In genomic region chr6:35719407-35719829, GRCh38 we compare ENCODE assay signal across 8 cellular contexts. TPM values are rescaled to one million over a fixed set of nuclear protein-coding genes. Genes with fewer than 3 reads are reported as not detected.
DNase-seq lines count a peak whose midpoint lies in the region; ATAC-seq and TF ChIP-seq lines count a peak whose summit lies in the region.

No MANE protein-coding gene starts in this region.

- peak overlapping the region; percentile 100 for H3K27ac ChIP-seq in 22Rv1

- H3K9me3 ChIP-seq in Caco-2, result no peaks in the 10 kb centered on the region

- H3K4me1 ChIP-seq in Caco-2, result peaks cover 8% of the 10 kb centered on the region; the same call in 1 of the 2 replicates

- CTCF ChIA-PET in T-cell (lab: Charles Lee), result no interaction called here
- CTCF ChIA-PET in Caco-2 (lab: Charles Lee), result interaction anchor here (0.5 kb wide), 1 partner anchor 19 kb away, joined by 3 read pairs; no protein-coding TSS in a partner anchor
- CTCF ChIA-PET in MCF 10A (lab: Yijun Ruan, JAX), result no interaction called here

- H3K9me3 Mint-ChIP-seq in T-cell (no peaks in the 10 kb centered on the region), memory B cell (no peaks in the 10 kb centered on the region), Caco-2 (ENCODE audit: unreplicated experiment) (no peaks in the 10 kb centered on the region), MCF 10A (ENCODE audit: unreplicated experiment) (no peaks in the 10 kb centered on the region)

- H3K36me3 Mint-ChIP-seq in T-cell (no peaks in the 10 kb centered on the region), memory B cell (no peaks in the 10 kb centered on the region), Caco-2 (ENCODE audit: insufficient read depth, unreplicated experiment) (no peaks in the 10 kb centered on the region), MCF 10A (ENCODE audit: insufficient read depth, unreplicated experiment) (peaks cover 6% of the 10 kb centered on the region)

- H3K4me1 Mint-ChIP-seq in T-cell, result peaks cover 70 to 77% (median 76%) of the 10 kb centered on the region in 3 donors
- peaks cover 36% of the 10 kb centered on the region for H3K4me1 Mint-ChIP-seq in memory B cell
- H3K4me1 Mint-ChIP-seq in Caco-2 (ENCODE audit: low read depth, unreplicated experiment), result no peaks in the 10 kb centered on the region
- peaks cover 32% of the 10 kb centered on the region for H3K4me1 Mint-ChIP-seq in MCF 10A (ENCODE audit: insufficient read depth, unreplicated experiment)

- TF ChIP-seq CTCF in 22Rv1 (IDR thresholded peaks at IDR 0.05), result no peak
- TF ChIP-seq CTCF in Caco-2 (IDR thresholded peaks at IDR 0.05; ENCODE audit: insufficient read depth in 1 of 2, low read depth in 1 of 2, low read length in 1 of 2, severe bottlenecking in 1 of 2, unreplicated experiment in 1 of 2), result no peak
- TF ChIP-seq CTCF in MCF 10A (IDR thresholded peaks at IDR 0.05; ENCODE audit: unreplicated experiment), result no peak

- no peaks in the 10 kb centered on the region for H3K36me3 ChIP-seq in Caco-2 (ENCODE audit: control insufficient read depth, insufficient read depth, low read length)

- ATAC-seq in GM21447 (IDR thresholded peaks at IDR 0.05; ENCODE audit: unreplicated experiment), result peak; percentile 16
- peak in 3 of 4 experiments; percentile 15 to 20 (median 16) for ATAC-seq in T-cell (replicated peaks in 1 of 4)
- ATAC-seq in memory B cell (ENCODE audit: low read depth), result peak; percentile 27

- H3K4me3 Mint-ChIP-seq in T-cell, result peak overlapping the region; percentile 9 to 75 (median 10)
- peak overlapping the region; percentile 70 for H3K4me3 Mint-ChIP-seq in memory B cell
- H3K4me3 Mint-ChIP-seq in Caco-2 (ENCODE audit: unreplicated experiment), result no peak overlapping the region
- no peak overlapping the region for H3K4me3 Mint-ChIP-seq in MCF 10A (ENCODE audit: unreplicated experiment)

- intact Hi-C loops in Caco-2 (cut with micrococcal nuclease; ENCODE audit: unreplicated experiment) (no loop called here), MCF 10A (cut with micrococcal nuclease) (no loop called here)

- no peak overlapping the region for H3K4me3 ChIP-seq in Caco-2 (ENCODE audit: low read depth, low read length)

- H3K27ac Mint-ChIP-seq in T-cell (peak overlapping the region; percentile 88 to 92), memory B cell (peak overlapping the region; percentile 86), Caco-2 (ENCODE audit: unreplicated experiment) (no peak overlapping the region), MCF 10A (ENCODE audit: low read depth, unreplicated experiment) (no peak overlapping the region)

- H3K27me3 Mint-ChIP-seq in T-cell, result no peaks in the 10 kb centered on the region
- H3K27me3 Mint-ChIP-seq in memory B cell, result no peaks in the 10 kb centered on the region
- H3K27me3 Mint-ChIP-seq in Caco-2 (ENCODE audit: insufficient read depth, unreplicated experiment), result no peaks in the 10 kb centered on the region
- H3K27me3 Mint-ChIP-seq in MCF 10A (ENCODE audit: insufficient read depth, unreplicated experiment), result no peaks in the 10 kb centered on the region

- no peaks in the 10 kb centered on the region for H3K27me3 ChIP-seq in Caco-2 (replicated peaks; ENCODE audit: control insufficient read depth, insufficient read depth, low read length)

- BruUV-seq in Caco-2 (replicated peaks; lab: Mats Ljungman, UMichigan) (no TSS peak), MCF 10A (replicated peaks; lab: Mats Ljungman, UMichigan) (no TSS peak)

- no peak for DNase-seq in T-cell
- no peak for DNase-seq in memory B cell (ENCODE audit: low spot score in 2 of 2)
- DNase-seq in NCI-H2171 (lab: John Stamatoyannopoulos, UW), result no peak
- DNase-seq in Caco-2, result no peak
- DNase-seq in NCI-H1694 (lab: John Stamatoyannopoulos, UW), result no peak
- DNase-seq in MCF 10A (ENCODE audit: unreplicated experiment), result no peak

- POLR2A ChIA-PET in T-cell (lab: Charles Lee), result no interaction called here
- POLR2A ChIA-PET in Caco-2 (lab: Charles Lee), result no interaction called here
- POLR2A ChIA-PET in MCF 10A (lab: Yijun Ruan, JAX), result interaction anchor here (1.4 to 2.2 kb wide), 2 partner anchors 9 to 32 kb away, joined by 3 to 6 read pairs; no protein-coding TSS in a partner anchor

RNA-seq across cellular contexts. Expression of gene ARMC12, which starts 17.4 kb away (rescaled TPM):
- total RNA-seq in T-cell, result 1 to 10 TPM in 2 of 5 donors, under 1 TPM in 3; 0.63 to 1.8 (median 0.90) TPM
- not detected in 2 replicates for total RNA-seq in Caco-2 (2022)
- 2.3 and 2.6 TPM in 2 replicates for total RNA-seq in MCF 10A (2022)

RNA-seq across cellular contexts. Expression of gene FKBP5, which starts 30.7 kb away (rescaled TPM):
- total RNA-seq in T-cell, result 100 to 1,000 TPM in 1 of 5 donors, 10 to 100 TPM in 4; 61.4 to 130 (median 63.9) TPM
- 16.5 and 20.1 TPM in 2 replicates for total RNA-seq in Caco-2 (2022)
- total RNA-seq in MCF 10A (2022), result 304 and 387 TPM in 2 replicates

RNA-seq across cellular contexts. Expression of gene CLPSL2, which starts 57.0 kb away (rescaled TPM):
- not detected for total RNA-seq in T-cell
- total RNA-seq in Caco-2 (2022), result 1.3 and 2.0 TPM in 2 replicates
- not detected in 2 replicates for total RNA-seq in MCF 10A (2022)

Comparison
In these comparisons a context has a peak if more than half of its experiments do, and no peak if none do; other contexts are left out.
1. H3K27ac Mint-ChIP-seq: peak in T-cell (2 of 2) and memory B cell (single experiment); none in Caco-2 (single experiment) and MCF 10A (single experiment).
2. H3K4me3 Mint-ChIP-seq: peak in T-cell (3 of 3) and memory B cell (single experiment); none in Caco-2 (single experiment) and MCF 10A (single experiment).
3. Peak in every context shown above with its lines, with median percentiles within 50 percentile points of each other: ATAC-seq.